In genomic region chr9:33166263-33167083, GRCh38 we compare ENCODE assay signal across 8 cellular contexts. TPM values are rescaled to one million over a fixed set of nuclear protein-coding genes. Genes with fewer than 3 reads are reported as not detected.
A peak's percentile ranks its signal among the peaks of the same experiment; 100 is the strongest.
DNase-seq lines count a peak whose midpoint lies in the region; ATAC-seq and TF ChIP-seq lines count a peak whose summit lies in the region.

No MANE protein-coding gene starts in this region.

- CTCF ChIA-PET in activated CD8-positive, alpha-beta T cell treated with anti-CD3 and anti-CD28 coated beads for 36 hours (lab: Charles Lee): interaction anchor here (1.1 to 1.3 kb wide), 2 partner anchors 8 to 14 kb away, joined by 3 to 5 read pairs; no protein-coding TSS in a partner anchor

- peak overlapping the region; percentile 94 for H3K27ac Mint-ChIP-seq in activated CD8-positive, alpha-beta T cell treated with anti-CD3 and anti-CD28 coated beads for 36 hours
- peak overlapping the region; percentile 78 for H3K27ac Mint-ChIP-seq in osteocyte (ENCODE audit: unreplicated experiment)

- H3K4me1 Mint-ChIP-seq in activated CD8-positive, alpha-beta T cell treated with anti-CD3 and anti-CD28 coated beads for 36 hours (ENCODE audit: low read depth): peaks cover 50% of the 10 kb centered on the region
- peaks cover 52% of the 10 kb centered on the region for H3K4me1 Mint-ChIP-seq in osteocyte (ENCODE audit: unreplicated experiment)

- ATAC-seq in GM19351 (IDR thresholded peaks at IDR 0.05; ENCODE audit: unreplicated experiment): peak; percentile 1
- ATAC-seq in HG03520 (IDR thresholded peaks at IDR 0.05; ENCODE audit: unreplicated experiment): peak; percentile 2
- peak; percentile 4 for ATAC-seq in activated CD8-positive, alpha-beta T cell treated with anti-CD3 and anti-CD28 coated beads for 36 hours

- H3K4me3 ChIP-seq in fibroblast of pulmonary artery (replicated peaks; ENCODE audit: low read depth, low read length): peak overlapping the region; percentile 99

- POLR2A ChIA-PET in activated CD8-positive, alpha-beta T cell treated with anti-CD3 and anti-CD28 coated beads for 36 hours (lab: Charles Lee): interaction anchor here (0.8 to 2.9 kb wide), 7 partner anchors 8 to 141 kb away, joined by 3 to 10 read pairs (median 5); partner anchors contain the start of gene DNAJA1

- intact Hi-C loops in activated CD8-positive, alpha-beta T cell treated with anti-CD3 and anti-CD28 coated beads for 36 hours (cut with micrococcal nuclease): loop anchor here (5.0 to 10.0 kb wide), 2 partner anchors 34 to 52 kb away; no protein-coding TSS in a partner anchor

- DNase-seq in AG08396 (ENCODE audit: low spot score): peak; percentile 60
- peak; percentile 35 for DNase-seq in activated CD8-positive, alpha-beta T cell treated with anti-CD3 and anti-CD28 coated beads for 36 hours
- no peak for DNase-seq in fibroblast of pulmonary artery (ENCODE audit: low read depth)
- no peak for DNase-seq in osteocyte (ENCODE audit: extremely low spot score, unreplicated experiment)
- DNase-seq in NCI-H524 treated with DMSO at 0.1 percent for 48 hours (lab: John Stamatoyannopoulos, UW): no peak
- no peak for DNase-seq in kidney tubule cell (ENCODE audit: low spot score)

- H3K36me3 Mint-ChIP-seq in activated CD8-positive, alpha-beta T cell treated with anti-CD3 and anti-CD28 coated beads for 36 hours (ENCODE audit: low read depth): peaks cover 15% of the 10 kb centered on the region
- H3K36me3 Mint-ChIP-seq in osteocyte (ENCODE audit: unreplicated experiment): no peaks in the 10 kb centered on the region

- no peaks in the 10 kb centered on the region for H3K9me3 Mint-ChIP-seq in activated CD8-positive, alpha-beta T cell treated with anti-CD3 and anti-CD28 coated beads for 36 hours
- H3K9me3 Mint-ChIP-seq in osteocyte (ENCODE audit: unreplicated experiment): no peaks in the 10 kb centered on the region

- H3K4me3 Mint-ChIP-seq in activated CD8-positive, alpha-beta T cell treated with anti-CD3 and anti-CD28 coated beads for 36 hours: peak overlapping the region; percentile 94
- H3K4me3 Mint-ChIP-seq in osteocyte (ENCODE audit: unreplicated experiment): peak overlapping the region; percentile 86

- no peaks in the 10 kb centered on the region for H3K27me3 Mint-ChIP-seq in activated CD8-positive, alpha-beta T cell treated with anti-CD3 and anti-CD28 coated beads for 36 hours
- no peaks in the 10 kb centered on the region for H3K27me3 Mint-ChIP-seq in osteocyte (ENCODE audit: unreplicated experiment)

- no peak for TF ChIP-seq CTCF in activated CD8-positive, alpha-beta T cell treated with anti-CD3 and anti-CD28 coated beads for 36 hours (IDR thresholded peaks at IDR 0.05)
- TF ChIP-seq CTCF in fibroblast of pulmonary artery (IDR thresholded peaks at IDR 0.05; ENCODE audit: low read length, missing control alignments) (no peak), osteocyte (IDR thresholded peaks at IDR 0.05) (no peak)

RNA-seq across cellular contexts. Expression of gene B4GALT1, which starts 0.7 kb away (rescaled TPM):
- 10 to 100 TPM; 41.2 to 41.4 TPM for total RNA-seq in activated CD8-positive, alpha-beta T cell treated with anti-CD3 and anti-CD28 coated beads for 36 hours
- total RNA-seq in osteocyte: 39.1 and 40.9 TPM in 2 replicates

Comparison
In these comparisons a context has a peak if more than half of its experiments do, and no peak if none do; other contexts are left out.
1. DNase-seq: peak in AG08396 (single experiment) and activated CD8-positive, alpha-beta T cell treated with anti-CD3 and anti-CD28 coated beads for 36 hours (single experiment); none in fibroblast of pulmonary artery (single experiment), osteocyte (single experiment), NCI-H524 treated with DMSO at 0.1 percent for 48 hours (single experiment) and kidney tubule cell (single experiment).
2. Peak in every context shown above with its lines, with median percentiles within 50 percentile points of each other: ATAC-seq.